1 cellular context compared by ENCODE assay signal in the genomic region with DNA sequence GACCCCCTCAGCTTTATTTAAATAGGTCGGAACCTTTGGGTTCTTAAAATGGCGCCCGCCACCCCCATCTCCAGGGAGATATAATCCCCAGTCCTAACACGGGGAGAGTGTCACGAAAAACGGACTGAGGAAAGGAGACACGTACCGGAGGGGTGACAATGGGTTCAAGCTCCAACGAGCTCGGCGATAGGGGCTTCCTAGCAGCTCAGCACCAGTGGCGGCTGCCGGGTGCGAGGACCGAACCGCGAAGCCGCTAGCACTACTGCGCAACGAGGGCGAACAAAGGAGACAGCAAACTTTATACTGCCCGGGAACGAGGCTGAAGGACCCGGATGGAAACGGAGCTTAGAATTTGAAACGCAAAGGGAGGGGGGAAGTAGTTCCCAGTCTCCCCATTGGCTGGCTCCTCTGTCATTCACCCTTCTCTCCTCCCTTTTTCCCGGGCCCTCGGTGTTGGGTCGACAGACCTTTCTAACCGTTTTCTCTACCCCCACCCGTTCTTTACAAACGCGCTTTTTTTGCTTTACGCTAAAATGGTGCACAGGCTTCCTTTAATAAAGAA.
A peak's percentile ranks its signal among the peaks of the same experiment; 100 is the strongest.
TF ChIP-seq lines count a peak whose summit lies in the region.

A gene (minus strand): TSS at position 274 of the 562 bp plus-strand sequence. CDS start 1,298 bp downstream, outside the sequence.

TF ChIP-seq in K562, 482 proteins besides CTCF, POLR2A, EP300 and RAD21 (continued from another document and continues in another):
- TF ChIP-seq, protein P1, sequence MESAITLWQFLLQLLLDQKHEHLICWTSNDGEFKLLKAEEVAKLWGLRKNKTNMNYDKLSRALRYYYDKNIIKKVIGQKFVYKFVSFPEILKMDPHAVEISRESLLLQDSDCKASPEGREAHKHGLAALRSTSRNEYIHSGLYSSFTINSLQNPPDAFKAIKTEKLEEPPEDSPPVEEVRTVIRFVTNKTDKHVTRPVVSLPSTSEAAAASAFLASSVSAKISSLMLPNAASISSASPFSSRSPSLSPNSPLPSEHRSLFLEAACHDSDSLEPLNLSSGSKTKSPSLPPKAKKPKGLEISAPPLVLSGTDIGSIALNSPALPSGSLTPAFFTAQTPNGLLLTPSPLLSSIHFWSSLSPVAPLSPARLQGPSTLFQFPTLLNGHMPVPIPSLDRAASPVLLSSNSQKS (CRISPR knock-in tag; IDR thresholded peaks at IDR 0.05) = no peak
- TF ChIP-seq FOXA1 (IDR thresholded peaks at IDR 0.05; ENCODE audit: borderline replicate concordance) (no peak), ZNF431 (CRISPR knock-in tag; IDR thresholded peaks at IDR 0.05) (no peak), CCAR2 (IDR thresholded peaks at IDR 0.05; ENCODE audit: low read depth, low read length) (no peak), NFRKB (IDR thresholded peaks at IDR 0.05; ENCODE audit: low read depth) (peak; percentile 89), NFXL1 (CRISPR knock-in tag; IDR thresholded peaks at IDR 0.05) (no peak), RBFOX2 (IDR thresholded peaks at IDR 0.05; ENCODE audit: low read depth, low read length) (peak; percentile 99), HEY1 (CRISPR knock-in tag; IDR thresholded peaks at IDR 0.05; ENCODE audit: borderline replicate concordance) (no peak), XRCC3 (IDR thresholded peaks at IDR 0.05) (no peak), ZNF41 (CRISPR knock-in tag; conservative IDR thresholded peaks at IDR 0.05) (no peak), ZBED1 (IDR thresholded peaks at IDR 0.05) (peak; percentile 73; the same call in 1 of the 2 replicates), NFE2L1 (tag; IDR thresholded peaks at IDR 0.05; ENCODE audit: borderline replicate concordance, low read depth) (no peak), TEAD2 (tag; IDR thresholded peaks at IDR 0.05) (no peak), ILK (tag; IDR thresholded peaks at IDR 0.05; ENCODE audit: borderline replicate concordance, low read depth) (no peak), ZNF707 (CRISPR knock-in tag; conservative IDR thresholded peaks at IDR 0.05) (no peak), PHTF2 (CRISPR knock-in tag; IDR thresholded peaks at IDR 0.05) (no peak), ERF (CRISPR knock-in tag; IDR thresholded peaks at IDR 0.05) (no peak), TRIM28 (IDR thresholded peaks at IDR 0.05) (no peak), HDAC3 (IDR thresholded peaks at IDR 0.05; ENCODE audit: borderline replicate concordance, partially characterized antibody) (no peak), ZNF165 (CRISPR knock-in tag; IDR thresholded peaks at IDR 0.05; ENCODE audit: borderline replicate concordance) (no peak), NCOA6 (IDR thresholded peaks at IDR 0.05) (no peak), GABPB2 (CRISPR knock-in tag; conservative IDR thresholded peaks at IDR 0.05) (no peak), ETS2 (tag; IDR thresholded peaks at IDR 0.05; ENCODE audit: borderline replicate concordance, poor library complexity, severe bottlenecking) (no peak), HSF4 (CRISPR knock-in tag; IDR thresholded peaks at IDR 0.05; ENCODE audit: borderline replicate concordance) (no peak), MCM5 (IDR thresholded peaks at IDR 0.05; ENCODE audit: low read depth) (no peak), MCM3 (IDR thresholded peaks at IDR 0.05) (no peak), PTBP1 (IDR thresholded peaks at IDR 0.05; ENCODE audit: low read depth, low read length) (no peak), PRPF4 (IDR thresholded peaks at IDR 0.05; ENCODE audit: insufficient read depth, low read depth, low read length, poor library complexity, severe bottlenecking) (no peak), NR2C1 (IDR thresholded peaks at IDR 0.05) (peak; percentile 76), NR2C1 (tag; IDR thresholded peaks at IDR 0.05) (peak; percentile 80), ZNF584 (CRISPR knock-in tag; IDR thresholded peaks at IDR 0.05; ENCODE audit: low read depth) (no peak), ELF2 (CRISPR knock-in tag; IDR thresholded peaks at IDR 0.05) (no peak), SETDB1 (IDR thresholded peaks at IDR 0.05; ENCODE audit: low read length) (no peak), KLF6 (CRISPR knock-in tag; IDR thresholded peaks at IDR 0.05; ENCODE audit: borderline replicate concordance) (no peak), MAZ (CRISPR knock-in tag; conservative IDR thresholded peaks at IDR 0.05 in 1 of 2, IDR thresholded peaks at IDR 0.05 in 1 of 2) (peak; percentile 49 to 87; a peak in 2 of 4 replicates), KDM4B (IDR thresholded peaks at IDR 0.05; ENCODE audit: borderline replicate concordance in 2 of 2, low read depth in 1 of 2) (peak in 1 of 2 experiments; percentile 74; a peak in 1 of 4 replicates), SREBF2 (CRISPR knock-in tag; IDR thresholded peaks at IDR 0.05) (no peak), ZNF780A (CRISPR knock-in tag; IDR thresholded peaks at IDR 0.05) (no peak)
- TF ChIP-seq, protein P2, sequence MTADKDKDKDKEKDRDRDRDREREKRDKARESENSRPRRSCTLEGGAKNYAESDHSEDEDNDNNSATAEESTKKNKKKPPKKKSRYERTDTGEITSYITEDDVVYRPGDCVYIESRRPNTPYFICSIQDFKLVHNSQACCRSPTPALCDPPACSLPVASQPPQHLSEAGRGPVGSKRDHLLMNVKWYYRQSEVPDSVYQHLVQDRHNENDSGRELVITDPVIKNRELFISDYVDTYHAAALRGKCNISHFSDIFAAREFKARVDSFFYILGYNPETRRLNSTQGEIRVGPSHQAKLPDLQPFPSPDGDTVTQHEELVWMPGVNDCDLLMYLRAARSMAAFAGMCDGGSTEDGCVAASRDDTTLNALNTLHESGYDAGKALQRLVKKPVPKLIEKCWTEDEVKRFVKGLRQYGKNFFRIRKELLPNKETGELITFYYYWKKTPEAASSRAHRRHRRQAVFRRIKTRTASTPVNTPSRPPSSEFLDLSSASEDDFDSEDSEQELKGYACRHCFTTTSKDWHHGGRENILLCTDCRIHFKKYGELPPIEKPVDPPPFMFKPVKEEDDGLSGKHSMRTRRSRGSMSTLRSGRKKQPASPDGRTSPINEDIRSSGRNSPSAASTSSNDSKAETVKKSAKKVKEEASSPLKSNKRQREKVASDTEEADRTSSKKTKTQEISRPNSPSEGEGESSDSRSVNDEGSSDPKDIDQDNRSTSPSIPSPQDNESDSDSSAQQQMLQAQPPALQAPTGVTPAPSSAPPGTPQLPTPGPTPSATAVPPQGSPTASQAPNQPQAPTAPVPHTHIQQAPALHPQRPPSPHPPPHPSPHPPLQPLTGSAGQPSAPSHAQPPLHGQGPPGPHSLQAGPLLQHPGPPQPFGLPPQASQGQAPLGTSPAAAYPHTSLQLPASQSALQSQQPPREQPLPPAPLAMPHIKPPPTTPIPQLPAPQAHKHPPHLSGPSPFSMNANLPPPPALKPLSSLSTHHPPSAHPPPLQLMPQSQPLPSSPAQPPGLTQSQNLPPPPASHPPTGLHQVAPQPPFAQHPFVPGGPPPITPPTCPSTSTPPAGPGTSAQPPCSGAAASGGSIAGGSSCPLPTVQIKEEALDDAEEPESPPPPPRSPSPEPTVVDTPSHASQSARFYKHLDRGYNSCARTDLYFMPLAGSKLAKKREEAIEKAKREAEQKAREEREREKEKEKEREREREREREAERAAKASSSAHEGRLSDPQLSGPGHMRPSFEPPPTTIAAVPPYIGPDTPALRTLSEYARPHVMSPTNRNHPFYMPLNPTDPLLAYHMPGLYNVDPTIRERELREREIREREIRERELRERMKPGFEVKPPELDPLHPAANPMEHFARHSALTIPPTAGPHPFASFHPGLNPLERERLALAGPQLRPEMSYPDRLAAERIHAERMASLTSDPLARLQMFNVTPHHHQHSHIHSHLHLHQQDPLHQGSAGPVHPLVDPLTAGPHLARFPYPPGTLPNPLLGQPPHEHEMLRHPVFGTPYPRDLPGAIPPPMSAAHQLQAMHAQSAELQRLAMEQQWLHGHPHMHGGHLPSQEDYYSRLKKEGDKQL (CRISPR knock-in tag; IDR thresholded peaks at IDR 0.05; ENCODE audit: borderline replicate concordance) = no peak
- TF ChIP-seq, protein P3, sequence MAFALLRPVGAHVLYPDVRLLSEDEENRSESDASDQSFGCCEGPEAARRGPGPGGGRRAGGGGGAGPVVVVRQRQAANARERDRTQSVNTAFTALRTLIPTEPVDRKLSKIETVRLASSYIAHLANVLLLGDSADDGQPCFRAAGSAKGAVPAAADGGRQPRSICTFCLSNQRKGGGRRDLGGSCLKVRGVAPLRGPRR (CRISPR knock-in tag; IDR thresholded peaks at IDR 0.05) = no peak
- TF ChIP-seq, protein P4, sequence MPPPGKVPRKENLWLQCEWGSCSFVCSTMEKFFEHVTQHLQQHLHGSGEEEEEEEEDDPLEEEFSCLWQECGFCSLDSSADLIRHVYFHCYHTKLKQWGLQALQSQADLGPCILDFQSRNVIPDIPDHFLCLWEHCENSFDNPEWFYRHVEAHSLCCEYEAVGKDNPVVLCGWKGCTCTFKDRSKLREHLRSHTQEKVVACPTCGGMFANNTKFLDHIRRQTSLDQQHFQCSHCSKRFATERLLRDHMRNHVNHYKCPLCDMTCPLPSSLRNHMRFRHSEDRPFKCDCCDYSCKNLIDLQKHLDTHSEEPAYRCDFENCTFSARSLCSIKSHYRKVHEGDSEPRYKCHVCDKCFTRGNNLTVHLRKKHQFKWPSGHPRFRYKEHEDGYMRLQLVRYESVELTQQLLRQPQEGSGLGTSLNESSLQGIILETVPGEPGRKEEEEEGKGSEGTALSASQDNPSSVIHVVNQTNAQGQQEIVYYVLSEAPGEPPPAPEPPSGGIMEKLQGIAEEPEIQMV (tag; conservative IDR thresholded peaks at IDR 0.05; ENCODE audit: low read depth) = no peak
- TF ChIP-seq, protein P5, sequence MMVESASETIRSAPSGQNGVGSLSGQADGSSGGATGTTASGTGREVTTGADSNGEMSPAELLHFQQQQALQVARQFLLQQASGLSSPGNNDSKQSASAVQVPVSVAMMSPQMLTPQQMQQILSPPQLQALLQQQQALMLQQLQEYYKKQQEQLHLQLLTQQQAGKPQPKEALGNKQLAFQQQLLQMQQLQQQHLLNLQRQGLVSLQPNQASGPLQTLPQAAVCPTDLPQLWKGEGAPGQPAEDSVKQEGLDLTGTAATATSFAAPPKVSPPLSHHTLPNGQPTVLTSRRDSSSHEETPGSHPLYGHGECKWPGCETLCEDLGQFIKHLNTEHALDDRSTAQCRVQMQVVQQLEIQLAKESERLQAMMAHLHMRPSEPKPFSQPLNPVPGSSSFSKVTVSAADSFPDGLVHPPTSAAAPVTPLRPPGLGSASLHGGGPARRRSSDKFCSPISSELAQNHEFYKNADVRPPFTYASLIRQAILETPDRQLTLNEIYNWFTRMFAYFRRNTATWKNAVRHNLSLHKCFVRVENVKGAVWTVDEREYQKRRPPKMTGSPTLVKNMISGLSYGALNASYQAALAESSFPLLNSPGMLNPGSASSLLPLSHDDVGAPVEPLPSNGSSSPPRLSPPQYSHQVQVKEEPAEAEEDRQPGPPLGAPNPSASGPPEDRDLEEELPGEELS (CRISPR knock-in tag; IDR thresholded peaks at IDR 0.05; ENCODE audit: borderline replicate concordance) = no peak
- TF ChIP-seq, protein P6, sequence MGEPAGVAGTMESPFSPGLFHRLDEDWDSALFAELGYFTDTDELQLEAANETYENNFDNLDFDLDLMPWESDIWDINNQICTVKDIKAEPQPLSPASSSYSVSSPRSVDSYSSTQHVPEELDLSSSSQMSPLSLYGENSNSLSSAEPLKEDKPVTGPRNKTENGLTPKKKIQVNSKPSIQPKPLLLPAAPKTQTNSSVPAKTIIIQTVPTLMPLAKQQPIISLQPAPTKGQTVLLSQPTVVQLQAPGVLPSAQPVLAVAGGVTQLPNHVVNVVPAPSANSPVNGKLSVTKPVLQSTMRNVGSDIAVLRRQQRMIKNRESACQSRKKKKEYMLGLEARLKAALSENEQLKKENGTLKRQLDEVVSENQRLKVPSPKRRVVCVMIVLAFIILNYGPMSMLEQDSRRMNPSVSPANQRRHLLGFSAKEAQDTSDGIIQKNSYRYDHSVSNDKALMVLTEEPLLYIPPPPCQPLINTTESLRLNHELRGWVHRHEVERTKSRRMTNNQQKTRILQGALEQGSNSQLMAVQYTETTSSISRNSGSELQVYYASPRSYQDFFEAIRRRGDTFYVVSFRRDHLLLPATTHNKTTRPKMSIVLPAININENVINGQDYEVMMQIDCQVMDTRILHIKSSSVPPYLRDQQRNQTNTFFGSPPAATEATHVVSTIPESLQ (CRISPR knock-in tag; IDR thresholded peaks at IDR 0.05) = no peak
- TF ChIP-seq, protein P7, sequence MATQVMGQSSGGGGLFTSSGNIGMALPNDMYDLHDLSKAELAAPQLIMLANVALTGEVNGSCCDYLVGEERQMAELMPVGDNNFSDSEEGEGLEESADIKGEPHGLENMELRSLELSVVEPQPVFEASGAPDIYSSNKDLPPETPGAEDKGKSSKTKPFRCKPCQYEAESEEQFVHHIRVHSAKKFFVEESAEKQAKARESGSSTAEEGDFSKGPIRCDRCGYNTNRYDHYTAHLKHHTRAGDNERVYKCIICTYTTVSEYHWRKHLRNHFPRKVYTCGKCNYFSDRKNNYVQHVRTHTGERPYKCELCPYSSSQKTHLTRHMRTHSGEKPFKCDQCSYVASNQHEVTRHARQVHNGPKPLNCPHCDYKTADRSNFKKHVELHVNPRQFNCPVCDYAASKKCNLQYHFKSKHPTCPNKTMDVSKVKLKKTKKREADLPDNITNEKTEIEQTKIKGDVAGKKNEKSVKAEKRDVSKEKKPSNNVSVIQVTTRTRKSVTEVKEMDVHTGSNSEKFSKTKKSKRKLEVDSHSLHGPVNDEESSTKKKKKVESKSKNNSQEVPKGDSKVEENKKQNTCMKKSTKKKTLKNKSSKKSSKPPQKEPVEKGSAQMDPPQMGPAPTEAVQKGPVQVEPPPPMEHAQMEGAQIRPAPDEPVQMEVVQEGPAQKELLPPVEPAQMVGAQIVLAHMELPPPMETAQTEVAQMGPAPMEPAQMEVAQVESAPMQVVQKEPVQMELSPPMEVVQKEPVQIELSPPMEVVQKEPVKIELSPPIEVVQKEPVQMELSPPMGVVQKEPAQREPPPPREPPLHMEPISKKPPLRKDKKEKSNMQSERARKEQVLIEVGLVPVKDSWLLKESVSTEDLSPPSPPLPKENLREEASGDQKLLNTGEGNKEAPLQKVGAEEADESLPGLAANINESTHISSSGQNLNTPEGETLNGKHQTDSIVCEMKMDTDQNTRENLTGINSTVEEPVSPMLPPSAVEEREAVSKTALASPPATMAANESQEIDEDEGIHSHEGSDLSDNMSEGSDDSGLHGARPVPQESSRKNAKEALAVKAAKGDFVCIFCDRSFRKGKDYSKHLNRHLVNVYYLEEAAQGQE (CRISPR knock-in tag; IDR thresholded peaks at IDR 0.05; ENCODE audit: low read depth) = no peak
- TF ChIP-seq, protein P8, sequence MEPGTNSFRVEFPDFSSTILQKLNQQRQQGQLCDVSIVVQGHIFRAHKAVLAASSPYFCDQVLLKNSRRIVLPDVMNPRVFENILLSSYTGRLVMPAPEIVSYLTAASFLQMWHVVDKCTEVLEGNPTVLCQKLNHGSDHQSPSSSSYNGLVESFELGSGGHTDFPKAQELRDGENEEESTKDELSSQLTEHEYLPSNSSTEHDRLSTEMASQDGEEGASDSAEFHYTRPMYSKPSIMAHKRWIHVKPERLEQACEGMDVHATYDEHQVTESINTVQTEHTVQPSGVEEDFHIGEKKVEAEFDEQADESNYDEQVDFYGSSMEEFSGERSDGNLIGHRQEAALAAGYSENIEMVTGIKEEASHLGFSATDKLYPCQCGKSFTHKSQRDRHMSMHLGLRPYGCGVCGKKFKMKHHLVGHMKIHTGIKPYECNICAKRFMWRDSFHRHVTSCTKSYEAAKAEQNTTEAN (CRISPR knock-in tag; IDR thresholded peaks at IDR 0.05) = 0 out of 2 replicates have a peak, but pooled peaks have one; percentile 5
